ENCODE assay signal across 6 cellular contexts in the genomic region with DNA sequence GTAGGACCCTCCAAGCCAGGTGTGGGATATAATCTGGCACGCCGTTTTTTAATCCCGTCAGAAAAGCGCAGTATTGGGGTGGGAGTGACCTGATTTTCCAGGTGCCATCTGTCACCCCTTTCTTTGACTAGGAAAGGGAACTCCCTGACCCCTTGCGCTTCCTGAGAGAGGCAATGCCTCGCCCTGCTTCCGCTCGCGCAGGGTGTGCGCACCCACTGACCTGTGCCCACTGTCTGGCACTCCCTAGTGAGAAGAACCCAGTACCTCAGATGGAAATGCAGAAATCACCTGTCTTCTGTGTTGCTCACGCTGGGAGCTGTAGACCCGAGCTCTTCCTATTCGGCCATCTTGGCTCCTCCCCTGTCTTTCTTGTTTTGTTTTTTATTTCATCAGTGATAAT. TPM values are rescaled to one million over a fixed set of nuclear protein-coding genes. Genes with fewer than 3 reads are reported as not detected.
"Had no signal": no experiment of that assay in that cellular context is flagged by ENCODE, and none has a peak within 500 bp of the region (broad histone marks: within the 10 kb centered on the region; RNA-seq: fewer than 3 reads in every experiment).

No MANE protein-coding gene starts in this region.

RNA-seq across cellular contexts. Expression of gene OR5M11, which starts 11.6 kb away (rescaled TPM):
- total RNA-seq: M059J, PC-3, Right ventricle myocardium superior, RPMI7951, SJSA1 had no signal
- polyA plus RNA-seq: SK-N-SH had no signal

RNA-seq across cellular contexts. Expression of gene OR5M10, which starts 22.8 kb away (rescaled TPM):
- total RNA-seq: M059J, PC-3, Right ventricle myocardium superior, RPMI7951, SJSA1 had no signal
- polyA plus RNA-seq: SK-N-SH had no signal

RNA-seq across cellular contexts. Expression of gene OR5M1, which starts 60.0 kb away (rescaled TPM):
- total RNA-seq: M059J, PC-3, Right ventricle myocardium superior, RPMI7951, SJSA1 had no signal
- polyA plus RNA-seq: SK-N-SH had no signal
